1 cellular context compared by ENCODE assay signal in genomic region chr22:36409911-36410756, GRCh38.
TF ChIP-seq lines count a peak whose summit lies in the region.

No MANE protein-coding gene starts in this region.

TF ChIP-seq in HepG2, 621 proteins besides CTCF, POLR2A, EP300 and RAD21 (continued from another document and continues in another):
- no peak for TF ChIP-seq MAFK (conservative IDR thresholded peaks at IDR 0.05 in 1 of 2, IDR thresholded peaks at IDR 0.05 in 1 of 2; ENCODE audit: low read length in 2 of 2)
- 0 out of 2 replicates have a peak, but pooled peaks have one; percentile 84 for TF ChIP-seq BRCA1 (CRISPR knock-in tag; IDR thresholded peaks at IDR 0.05)
- TF ChIP-seq ZNF234 (CRISPR knock-in tag; conservative IDR thresholded peaks at IDR 0.05), result no peak
- TF ChIP-seq CAMTA2 (CRISPR knock-in tag; IDR thresholded peaks at IDR 0.05; ENCODE audit: borderline replicate concordance), result no peak
- peak; percentile 57; the same call in 1 of the 2 replicates for TF ChIP-seq SRF (IDR thresholded peaks at IDR 0.05; ENCODE audit: low read depth, low read length)
- peak; percentile 82 for TF ChIP-seq RBFOX2 (IDR thresholded peaks at IDR 0.05; ENCODE audit: low read depth, low read length)
- TF ChIP-seq FOXO1 (CRISPR knock-in tag; IDR thresholded peaks at IDR 0.05), result no peak; the same call in 1 of the 2 replicates
- TF ChIP-seq HNRNPH1 (optimal IDR thresholded peaks at IDR 0.05; ENCODE audit: low read depth, low read length), result peak; percentile 77
- TF ChIP-seq ATF6 (CRISPR knock-in tag; conservative IDR thresholded peaks at IDR 0.05), result no peak
- TF ChIP-seq NONO (IDR thresholded peaks at IDR 0.05), result no peak
- TF ChIP-seq NONO (CRISPR knock-in tag; conservative IDR thresholded peaks at IDR 0.05), result peak; percentile 72
- no peak for TF ChIP-seq TFE3 (CRISPR knock-in tag; IDR thresholded peaks at IDR 0.05)
- 0 out of 2 replicates have a peak, but pooled peaks have one; percentile 62 for TF ChIP-seq ZNF761 (CRISPR knock-in tag; conservative IDR thresholded peaks at IDR 0.05)
- no peak for TF ChIP-seq RORA (CRISPR knock-in tag; IDR thresholded peaks at IDR 0.05)
- TF ChIP-seq CBX1 (IDR thresholded peaks at IDR 0.05; ENCODE audit: low read depth), result no peak
- TF ChIP-seq HDAC2 (CRISPR knock-in tag; IDR thresholded peaks at IDR 0.05), result peak; percentile 15; the same call in 1 of the 2 replicates
- peak; percentile 10 for TF ChIP-seq YY1 (IDR thresholded peaks at IDR 0.05; ENCODE audit: insufficient read depth, insufficient replicate concordance, low read depth, low read length)
- peak; percentile 94 for TF ChIP-seq TAF1 (CRISPR knock-in tag; IDR thresholded peaks at IDR 0.05)
- TF ChIP-seq GLI4 (CRISPR knock-in tag; IDR thresholded peaks at IDR 0.05; ENCODE audit: borderline replicate concordance), result peak; percentile 84; the same call in 1 of the 2 replicates
- TF ChIP-seq FOXK1 (CRISPR knock-in tag; IDR thresholded peaks at IDR 0.05; ENCODE audit: borderline replicate concordance, low read depth), result 0 out of 2 replicates have a peak, but pooled peaks have one; percentile 15
- peak; percentile 43; the same call in 1 of the 2 replicates for TF ChIP-seq PHF20 (CRISPR knock-in tag; IDR thresholded peaks at IDR 0.05)
- no peak for TF ChIP-seq DNMT1 (CRISPR knock-in tag; IDR thresholded peaks at IDR 0.05)
- TF ChIP-seq RFX5 (IDR thresholded peaks at IDR 0.05; ENCODE audit: low read depth, low read length), result no peak; the same call in 1 of the 2 replicates
- TF ChIP-seq ZNF335 (CRISPR knock-in tag; IDR thresholded peaks at IDR 0.05), result 0 out of 2 replicates have a peak, but pooled peaks have one; percentile 70
- peak; percentile 83; the same call in 1 of the 2 replicates for TF ChIP-seq KLF13 (CRISPR knock-in tag; IDR thresholded peaks at IDR 0.05)
- TF ChIP-seq ZNF513 (CRISPR knock-in tag; conservative IDR thresholded peaks at IDR 0.05), result no peak
- TF ChIP-seq IRF9 (CRISPR knock-in tag; IDR thresholded peaks at IDR 0.05; ENCODE audit: borderline replicate concordance), result peak; percentile 2; the same call in 1 of the 2 replicates
- no peak for TF ChIP-seq ZFP36L2 (CRISPR knock-in tag; IDR thresholded peaks at IDR 0.05)
- no peak for TF ChIP-seq RFXANK (CRISPR knock-in tag; IDR thresholded peaks at IDR 0.05)
- TF ChIP-seq SMAD9 (CRISPR knock-in tag; IDR thresholded peaks at IDR 0.05), result 0 out of 2 replicates have a peak, but pooled peaks have one; percentile 65
- TF ChIP-seq ZC3H13 (CRISPR knock-in tag; IDR thresholded peaks at IDR 0.05), result no peak
- TF ChIP-seq ZBTB42 (CRISPR knock-in tag; IDR thresholded peaks at IDR 0.05), result 0 out of 2 replicates have a peak, but pooled peaks have one; percentile 25
- 0 out of 2 replicates have a peak, but pooled peaks have one; percentile 48 for TF ChIP-seq SALL2 (CRISPR knock-in tag; IDR thresholded peaks at IDR 0.05)
- TF ChIP-seq KMT2B (CRISPR knock-in tag; IDR thresholded peaks at IDR 0.05), result peak; percentile 41; the same call in 1 of the 2 replicates
- TF ChIP-seq ZNF597 (CRISPR knock-in tag; IDR thresholded peaks at IDR 0.05), result no peak
- TF ChIP-seq NCOA2 (CRISPR knock-in tag; IDR thresholded peaks at IDR 0.05), result peak; percentile 40; the same call in 1 of the 2 replicates
- TF ChIP-seq ZNF703 (CRISPR knock-in tag; IDR thresholded peaks at IDR 0.05; ENCODE audit: borderline replicate concordance), result no peak
- TF ChIP-seq POLR2AphosphoS5 (IDR thresholded peaks at IDR 0.05; ENCODE audit: low read depth, low read length), result peak; percentile 90
- TF ChIP-seq NCOA1 (CRISPR knock-in tag; IDR thresholded peaks at IDR 0.05), result no peak
- no peak for TF ChIP-seq SYNCRIP (IDR thresholded peaks at IDR 0.05; ENCODE audit: insufficient read depth, low read depth, low read length)
- peak; percentile 96 for TF ChIP-seq HNRNPL (IDR thresholded peaks at IDR 0.05; ENCODE audit: low read depth, low read length)
- TF ChIP-seq REL (CRISPR knock-in tag; conservative IDR thresholded peaks at IDR 0.05), result no peak
- TF ChIP-seq ZNF232 (CRISPR knock-in tag; IDR thresholded peaks at IDR 0.05; ENCODE audit: borderline replicate concordance), result peak; percentile 82; the same call in 1 of the 2 replicates
- TF ChIP-seq TCF12 (IDR thresholded peaks at IDR 0.05), result no peak
- 0 out of 2 replicates have a peak, but pooled peaks have one; percentile 66 for TF ChIP-seq TCF12 (CRISPR knock-in tag; IDR thresholded peaks at IDR 0.05)
- 0 out of 2 replicates have a peak, but pooled peaks have one; percentile 34 for TF ChIP-seq ZNF230 (CRISPR knock-in tag; IDR thresholded peaks at IDR 0.05)
- TF ChIP-seq ZNF607 (CRISPR knock-in tag; IDR thresholded peaks at IDR 0.05; ENCODE audit: borderline replicate concordance), result peak; percentile 80
- TF ChIP-seq HOXA3 (CRISPR knock-in tag; IDR thresholded peaks at IDR 0.05), result peak; percentile 77; the same call in 1 of the 2 replicates
- TF ChIP-seq ZBTB26 (CRISPR knock-in tag; IDR thresholded peaks at IDR 0.05; ENCODE audit: borderline replicate concordance), result peak; percentile 72; the same call in 1 of the 2 replicates
- TF ChIP-seq PRPF4 (IDR thresholded peaks at IDR 0.05; ENCODE audit: low read depth, low read length, poor library complexity, severe bottlenecking), result no peak
- no peak for TF ChIP-seq XRCC5 (optimal IDR thresholded peaks at IDR 0.05; ENCODE audit: low read length)
- TF ChIP-seq ZNF772 (CRISPR knock-in tag; IDR thresholded peaks at IDR 0.05), result peak; percentile 73; the same call in 1 of the 2 replicates
- peak; percentile 84 for TF ChIP-seq HES4 (CRISPR knock-in tag; IDR thresholded peaks at IDR 0.05; ENCODE audit: borderline replicate concordance)
- TF ChIP-seq ETV6 (CRISPR knock-in tag; conservative IDR thresholded peaks at IDR 0.05), result no peak
- no peak for TF ChIP-seq PBX3 (CRISPR knock-in tag; IDR thresholded peaks at IDR 0.05; ENCODE audit: borderline replicate concordance)
- TF ChIP-seq KAT8 (CRISPR knock-in tag; IDR thresholded peaks at IDR 0.05), result peak; percentile 80
- TF ChIP-seq ZNF605 (CRISPR knock-in tag; IDR thresholded peaks at IDR 0.05), result peak; percentile 87
- 0 out of 2 replicates have a peak, but pooled peaks have one; percentile 39 for TF ChIP-seq REXO4 (CRISPR knock-in tag; IDR thresholded peaks at IDR 0.05; ENCODE audit: borderline replicate concordance)
